In genomic region chr16:88429387-88430184, GRCh38 we compare ENCODE assay signal across 9 cellular contexts. TPM values are rescaled to one million over a fixed set of nuclear protein-coding genes. Genes with fewer than 3 reads are reported as not detected.
A peak's percentile ranks its signal among the peaks of the same experiment; 100 is the strongest.
DNase-seq lines count a peak whose midpoint lies in the region; ATAC-seq and TF ChIP-seq lines count a peak whose summit lies in the region.
"Had no signal": no experiment of that assay in that cellular context is flagged by ENCODE, and none has a peak within 500 bp of the region (broad histone marks: within the 10 kb centered on the region; RNA-seq: fewer than 3 reads in every experiment).

No MANE protein-coding gene starts in this region.

- no peak overlapping the region for H3K4me2 ChIP-seq in IMR-90 (ENCODE audit: low read depth, low read length)
- H3K4me2 ChIP-seq: neural progenitor cell had no signal

- no peak for TF ChIP-seq CTCF in CD14-positive monocyte (IDR thresholded peaks at IDR 0.05)
- TF ChIP-seq CTCF in IMR-90 (conservative IDR thresholded peaks at IDR 0.05; ENCODE audit: low read depth, low read length): no peak

- intact Hi-C loops in CD14-positive monocyte (cut with micrococcal nuclease): loop anchor here in 1 of 2 donors (10.0 kb wide), 1 partner anchor 495 kb away; the partner anchor contains the start of gene CA5A
- intact Hi-C loops in IMR-90 (cut with micrococcal nuclease): no loop called here

- H4K8ac ChIP-seq in IMR-90 (ENCODE audit: low read depth in 2 of 2, low read length in 2 of 2): no peak overlapping the region

- dilution Hi-C loops in IMR-90 (cut with HindIII; ENCODE audit: low sequenced_read_pairs, unreplicated experiment): no loop called here

- H2AK5ac ChIP-seq in IMR-90 (ENCODE audit: low read depth, low read length): no peak overlapping the region

- no peak overlapping the region for H2BK120ac ChIP-seq in IMR-90 (ENCODE audit: low read depth, low read length)

- H4K20me1 ChIP-seq in IMR-90 (ENCODE audit: insufficient read depth, low read length): peaks cover 36% of the 10 kb centered on the region

- H3K36me3 Mint-ChIP-seq in CD14-positive monocyte: peaks cover 0 to 1% of the 10 kb centered on the region in 2 donors
- H3K36me3 Mint-ChIP-seq: neural progenitor cell had no signal

- BruUV-seq in IMR-90 (replicated peaks; lab: Mats Ljungman, UMichigan): no TSS peak

- H3K18ac ChIP-seq in IMR-90 (ENCODE audit: low read depth, low read length): no peak overlapping the region

- H2AFZ ChIP-seq in IMR-90 (replicated peaks; ENCODE audit: low read length, poor library complexity): peak overlapping the region; percentile 63
- H2AFZ ChIP-seq: neural progenitor cell had no signal

- in situ Hi-C loops in IMR-90 (cut with MboI; ENCODE audit: low sequenced_read_pairs): no loop called here

- H3K36me3 ChIP-seq in IMR-90 (ENCODE audit: control insufficient read depth, insufficient read depth, low read length) (peaks cover 79% of the 10 kb centered on the region), rectal smooth muscle tissue (ENCODE audit: control insufficient read depth, insufficient read depth, low read length) (no peaks in the 10 kb centered on the region)
- H3K36me3 ChIP-seq in effector memory CD4-positive, alpha-beta T cell (ENCODE audit: control insufficient read depth, insufficient read depth, low read length): no peaks in the 10 kb centered on the region
- H3K36me3 ChIP-seq: neural progenitor cell had no signal

- 94% methylated on average over 30 of the region's 48 CpGs; no CpG with 5 or more reads in 1 of the 2 experiments for WGBS in IMR-90 (ENCODE audit: extremely low coverage in 2 of 2, insufficient read length in 1 of 2), 2 experiments

- no peak overlapping the region for H3K56ac ChIP-seq in IMR-90 (ENCODE audit: extremely low read depth, insufficient read depth, low read length)

- H3K27me3 Mint-ChIP-seq in CD14-positive monocyte (ENCODE audit: low read depth in 3 of 3): peaks cover 11 to 60% (median 25%) of the 10 kb centered on the region in 3 donors

- H2BK20ac ChIP-seq in IMR-90 (ENCODE audit: low read depth, low read length): no peak overlapping the region

- peaks cover 14% of the 10 kb centered on the region for H3K4me1 Mint-ChIP-seq in CD14-positive monocyte
- H3K4me1 Mint-ChIP-seq: neural progenitor cell had no signal

- H3K4me1 ChIP-seq in IMR-90 (ENCODE audit: control insufficient read depth, insufficient read depth, low read length) (no peaks in the 10 kb centered on the region; the same call in 1 of the 2 replicates), rectal smooth muscle tissue (ENCODE audit: control insufficient read depth, insufficient read depth, low read length) (no peaks in the 10 kb centered on the region)
- H3K4me1 ChIP-seq in effector memory CD4-positive, alpha-beta T cell (ENCODE audit: control insufficient read depth, insufficient read depth, low read length, poor library complexity, severe bottlenecking): peaks cover 11% of the 10 kb centered on the region
- H3K4me1 ChIP-seq: neural progenitor cell had no signal

- no peak overlapping the region for H3K4me3 ChIP-seq in IMR-90 (ENCODE audit: insufficient read depth, low read depth, low read length)
- peak overlapping the region; percentile 63 for H3K4me3 ChIP-seq in effector memory CD4-positive, alpha-beta T cell (ENCODE audit: insufficient read depth, low read depth, low read length, poor library complexity, severe bottlenecking)
- H3K4me3 ChIP-seq in rectal smooth muscle tissue (ENCODE audit: low read length): peak overlapping the region; percentile 41
- H3K4me3 ChIP-seq: neural progenitor cell had no signal

- no peaks in the 10 kb centered on the region for H3K27me3 ChIP-seq in IMR-90 (ENCODE audit: control insufficient read depth, insufficient read depth, low read length)
- no peaks in the 10 kb centered on the region for H3K27me3 ChIP-seq in effector memory CD4-positive, alpha-beta T cell (replicated peaks; ENCODE audit: control insufficient read depth, insufficient read depth, low read length, poor library complexity, severe bottlenecking)
- H3K27me3 ChIP-seq in rectal smooth muscle tissue (ENCODE audit: control insufficient read depth, insufficient read depth, low read length): peaks cover 4% of the 10 kb centered on the region
- H3K27me3 ChIP-seq: neural progenitor cell had no signal

- no peak overlapping the region for H2BK15ac ChIP-seq in IMR-90 (ENCODE audit: low read depth, low read length)

- no peak overlapping the region for H3K4ac ChIP-seq in IMR-90 (ENCODE audit: low read depth, low read length)

- no peak overlapping the region for H3K27ac ChIP-seq in IMR-90 (ENCODE audit: insufficient read depth, low read length)
- no peak overlapping the region for H3K27ac ChIP-seq in effector memory CD4-positive, alpha-beta T cell (ENCODE audit: insufficient read depth, low read length, poor library complexity, severe bottlenecking)
- H3K27ac ChIP-seq in rectal smooth muscle tissue (ENCODE audit: low read depth, low read length): no peak overlapping the region
- H3K27ac ChIP-seq: neural progenitor cell had no signal

- no peak overlapping the region for H3K9ac ChIP-seq in IMR-90 (ENCODE audit: low read depth, low read length)
- H3K9ac ChIP-seq in rectal smooth muscle tissue (ENCODE audit: low read length): no peak overlapping the region
- H3K9ac ChIP-seq: neural progenitor cell had no signal

- peak overlapping the region; percentile 75 to 92 for H3K4me3 Mint-ChIP-seq in CD14-positive monocyte
- H3K4me3 Mint-ChIP-seq: neural progenitor cell had no signal

- TF ChIP-seq RAD21 in IMR-90 (IDR thresholded peaks at IDR 0.05; ENCODE audit: low read length): no peak

- H3K23ac ChIP-seq in IMR-90 (ENCODE audit: low read depth, low read length): no peak overlapping the region

- H4K91ac ChIP-seq in IMR-90 (ENCODE audit: insufficient read depth, low read depth, low read length): no peak overlapping the region

- H3K27ac Mint-ChIP-seq in CD14-positive monocyte: peak overlapping the region in 5 of 7 donors; percentile 35 to 70 (median 68)
- H3K27ac Mint-ChIP-seq: neural progenitor cell had no signal

- no peak for DNase-seq in CD14-positive monocyte (ENCODE audit: low spot score)
- no peak for DNase-seq in IMR-90
- no peak for DNase-seq in effector memory CD4-positive, alpha-beta T cell
- no peak for DNase-seq in AML-193 (lab: John Stamatoyannopoulos, UW)
- no peak for DNase-seq in AG08395 (ENCODE audit: low spot score)
- DNase-seq in ecto neural progenitor cell (ENCODE audit: low spot score): no peak

- peaks cover 0 to 41% of the 10 kb centered on the region in 2 experiments; a peak in 3 of 4 replicates for H3K79me1 ChIP-seq in IMR-90 (ENCODE audit: low read depth in 1 of 2, low read length in 2 of 2)

- H3K9me3 ChIP-seq in IMR-90 (ENCODE audit: control insufficient read depth, insufficient read depth, low read length): no peaks in the 10 kb centered on the region
- H3K9me3 ChIP-seq in effector memory CD4-positive, alpha-beta T cell (ENCODE audit: control insufficient read depth, low read length): no peaks in the 10 kb centered on the region

- peak overlapping the region; percentile 82 for H2AK9ac ChIP-seq in IMR-90 (replicated peaks; ENCODE audit: low read depth, low read length, poor library complexity)

- TF ChIP-seq POLR2A in IMR-90 (IDR thresholded peaks at IDR 0.05; ENCODE audit: low read depth, low read length): no peak

- H3K9me3 Mint-ChIP-seq in CD14-positive monocyte: peaks cover 0 to 6% (median 0%) of the 10 kb centered on the region in 7 donors
- H3K9me3 Mint-ChIP-seq: neural progenitor cell had no signal

- POLR2A ChIA-PET in IMR-90 (lab: Charles Lee; ENCODE audit: unreplicated experiment): no interaction called here

- H3K14ac ChIP-seq in IMR-90 (replicated peaks; ENCODE audit: low read depth, low read length): no peak overlapping the region

- no peaks in the 10 kb centered on the region for H3K9me1 ChIP-seq in IMR-90 (ENCODE audit: insufficient read depth, low read length)

- CTCF ChIA-PET in IMR-90 (lab: Yijun Ruan, JAX): no interaction called here

- H4K5ac ChIP-seq in IMR-90 (ENCODE audit: low read depth, low read length): no peak overlapping the region

- ATAC-seq in IMR-90 (ENCODE audit: low read depth) (no peak), GM18909 (IDR thresholded peaks at IDR 0.05; ENCODE audit: poor library complexity, unreplicated experiment) (no peak)

- no peak overlapping the region for H2BK5ac ChIP-seq in IMR-90 (ENCODE audit: low read depth, low read length, poor library complexity, severe bottlenecking)

TF ChIP-seq in IMR-90, 13 proteins besides CTCF, POLR2A, EP300 and RAD21 (continues in another document):
- TF ChIP-seq CEBPB (IDR thresholded peaks at IDR 0.05; ENCODE audit: low read depth, low read length) (no peak), BHLHE40 (IDR thresholded peaks at IDR 0.05; ENCODE audit: low read depth, low read length) (no peak), RCOR1 (IDR thresholded peaks at IDR 0.05; ENCODE audit: insufficient replicate concordance, low read length) (no peak), SMC3 (IDR thresholded peaks at IDR 0.05; ENCODE audit: low read depth, low read length) (no peak), NFE2L2 (IDR thresholded peaks at IDR 0.05; ENCODE audit: low read depth, low read length) (no peak), USF2 (IDR thresholded peaks at IDR 0.05; ENCODE audit: low read depth, low read length) (no peak), MXI1 (IDR thresholded peaks at IDR 0.05; ENCODE audit: borderline replicate concordance, low read depth, low read length) (no peak), CHD1 (IDR thresholded peaks at IDR 0.05; ENCODE audit: low read depth, low read length) (no peak)

RNA-seq across cellular contexts. Expression of gene ZFPM1, which starts 23.5 kb away (rescaled TPM):
- polyA plus RNA-seq in CD14-positive monocyte: under 1 TPM; 0.04 to 0.12 TPM
- total RNA-seq in IMR-90 (2012; rRNA removed): 0.28 and 0.36 TPM in 2 replicates
- 1.1 and 1.8 TPM in 2 replicates for polyA plus RNA-seq in IMR-90 (2012; rRNA removed)
- polyA plus RNA-seq in IMR-90 (2012; cell fraction: cytosol; rRNA removed): 1.2 and 2.4 TPM in 2 replicates
- polyA plus RNA-seq in IMR-90 (2012; cell fraction: nucleus; rRNA removed; ENCODE audit: low replicate concordance): 4.0 and 9.2 TPM in 2 replicates

RNA-seq across cellular contexts. Expression of gene ZNF469, which starts 46.8 kb away (rescaled TPM):
- polyA plus RNA-seq in CD14-positive monocyte: under 1 TPM; 0.02 to 0.10 TPM
- total RNA-seq in IMR-90 (2012; rRNA removed): 1.1 and 1.4 TPM in 2 replicates
- 13.3 and 16.4 TPM in 2 replicates for polyA plus RNA-seq in IMR-90 (2012; rRNA removed)
- 5.1 and 8.8 TPM in 2 replicates for polyA plus RNA-seq in IMR-90 (2012; cell fraction: cytosol; rRNA removed)
- polyA plus RNA-seq in IMR-90 (2012; cell fraction: nucleus; rRNA removed; ENCODE audit: low replicate concordance): 32.3 and 70.4 TPM in 2 replicates

Comparison
In these comparisons a context has a peak if more than half of its experiments do, and no peak if none do; other contexts are left out.
1. RNA of gene ZNF469, which starts 46.8 kb away (polyA plus RNA-seq): 5.1 to 70.4 TPM in IMR-90; 0.02 to 0.10 TPM in CD14-positive monocyte; every median in the first group is over 4 times any median in the second.